ENCODE assay signal across 21 cellular contexts in genomic region chr10:79601939-79602338, GRCh38. TPM values are rescaled to one million over a fixed set of nuclear protein-coding genes. Genes with fewer than 3 reads are reported as not detected.
DNase-seq lines count a peak whose midpoint lies in the region; ATAC-seq and TF ChIP-seq lines count a peak whose summit lies in the region.
"Had no signal": no experiment of that assay in that cellular context is flagged by ENCODE, and none has a peak within 500 bp of the region (broad histone marks: within the 10 kb centered on the region; RNA-seq: fewer than 3 reads in every experiment).

No MANE protein-coding gene starts in this region.

- intact Hi-C loops in OCI-LY7 (cut with micrococcal nuclease; ENCODE audit: unreplicated experiment), result loop anchor here (5.0 kb wide), 1 partner anchor 1300 kb away; no protein-coding TSS in a partner anchor
- intact Hi-C loops in CD4-positive, alpha-beta T cell (cut with DNase I, micrococcal nuclease), result loop anchor here in 1 of 2 experiments (5.0 kb wide), 1 partner anchor 1090 kb away; no protein-coding TSS in a partner anchor
- intact Hi-C loops in posterior cingulate gyrus (cut with DNase I), result no loop called here

- peaks cover 31% of the 10 kb centered on the region for H3K4me1 ChIP-seq in DOHH2 (ENCODE audit: control insufficient read depth, low read length)
- peaks cover 40% of the 10 kb centered on the region for H3K4me1 ChIP-seq in MM.1S (ENCODE audit: low read length)
- peaks cover 54% of the 10 kb centered on the region for H3K4me1 ChIP-seq in OCI-LY7 (ENCODE audit: insufficient read depth, low read length, poor library complexity, severe bottlenecking)

- POLR2A ChIA-PET in OCI-LY7 (lab: Charles Lee), result no interaction called here
- POLR2A ChIA-PET in CD4-positive, alpha-beta T cell (lab: Charles Lee), result no interaction called here

- H3K36me3 Mint-ChIP-seq in CD4-positive, alpha-beta T cell (ENCODE audit: low read depth), result no peaks in the 10 kb centered on the region

- no peak overlapping the region for H3K27ac ChIP-seq in DOHH2 (ENCODE audit: low read depth, low read length)
- H3K27ac ChIP-seq in MM.1S (ENCODE audit: low read length), result peak overlapping the region; percentile 52; the same call in 1 of the 2 replicates
- H3K27ac ChIP-seq in OCI-LY7 (ENCODE audit: low read depth, low read length, poor library complexity, severe bottlenecking), result peak overlapping the region; percentile 87
- H3K27ac ChIP-seq in CD4-positive, alpha-beta T cell (ENCODE audit: low read depth, low read length), result no peak overlapping the region
- H3K27ac ChIP-seq: 22Rv1, BLaER1 had no signal

- CTCF ChIA-PET in OCI-LY7 (lab: Charles Lee; ENCODE audit: unreplicated experiment), result no interaction called here
- CTCF ChIA-PET in CD4-positive, alpha-beta T cell (lab: Charles Lee), result no interaction called here

- no peak overlapping the region for H3K9ac ChIP-seq in MM.1S (ENCODE audit: low read length)
- H3K9ac ChIP-seq: BLaER1 had no signal

- TF ChIP-seq CTCF in DOHH2 (IDR thresholded peaks at IDR 0.05; ENCODE audit: low read depth, low read length, poor library complexity, severe bottlenecking) (no peak), MM.1S (IDR thresholded peaks at IDR 0.05; ENCODE audit: low read length) (no peak), OCI-LY7 (conservative IDR thresholded peaks at IDR 0.05; ENCODE audit: low read length) (no peak)
- no peak for TF ChIP-seq CTCF in CD4-positive, alpha-beta T cell (IDR thresholded peaks at IDR 0.05)

- H3K27ac Mint-ChIP-seq in CD4-positive, alpha-beta T cell, result no peak overlapping the region
- H3K27ac Mint-ChIP-seq: HFFc6 had no signal

- H3K4me3 Mint-ChIP-seq in CD4-positive, alpha-beta T cell, result no peak overlapping the region
- H3K4me3 Mint-ChIP-seq: HFFc6, IgD-negative memory B cell had no signal

- ATAC-seq in HG02571 (IDR thresholded peaks at IDR 0.05; ENCODE audit: unreplicated experiment) (peak; percentile 56), HG02840 (IDR thresholded peaks at IDR 0.05; ENCODE audit: low FRiP score, unreplicated experiment) (no peak)
- no peak for ATAC-seq in CD4-positive, alpha-beta T cell (ENCODE audit: poor library complexity)

- no peaks in the 10 kb centered on the region for H3K4me1 Mint-ChIP-seq in CD4-positive, alpha-beta T cell (ENCODE audit: low read depth)

- peaks cover 10% of the 10 kb centered on the region for H3K27me3 Mint-ChIP-seq in CD4-positive, alpha-beta T cell

- H3F3A ChIP-seq in DOHH2 (ENCODE audit: control insufficient read depth, insufficient read depth) (no peaks in the 10 kb centered on the region), MM.1S (ENCODE audit: insufficient read depth, low read length) (peaks cover 15% of the 10 kb centered on the region)

- no TSS peak for BruUV-seq in OCI-LY7 (replicated peaks; lab: Mats Ljungman, UMichigan)

- H3K4me3 ChIP-seq in DOHH2 (ENCODE audit: low read length) (no peak overlapping the region), MM.1S (ENCODE audit: low read length) (no peak overlapping the region), OCI-LY7 (ENCODE audit: low read depth, low read length, poor library complexity, severe bottlenecking) (peak overlapping the region; percentile 21)
- H3K4me3 ChIP-seq: BLaER1 had no signal

- H4K20me1 ChIP-seq in DOHH2 (ENCODE audit: control insufficient read depth, insufficient read depth, low read depth, low read length), result no peaks in the 10 kb centered on the region
- H4K20me1 ChIP-seq in MM.1S (ENCODE audit: insufficient read depth, low read length), result no peaks in the 10 kb centered on the region
- H4K20me1 ChIP-seq in OCI-LY7 (ENCODE audit: insufficient read depth, low read length), result no peaks in the 10 kb centered on the region
- H4K20me1 ChIP-seq: BLaER1 had no signal

- peaks cover 17% of the 10 kb centered on the region for H3K9me3 Mint-ChIP-seq in CD4-positive, alpha-beta T cell

- no peaks in the 10 kb centered on the region for H3K79me2 ChIP-seq in DOHH2 (ENCODE audit: control insufficient read depth, low read length)
- no peaks in the 10 kb centered on the region for H3K79me2 ChIP-seq in MM.1S (ENCODE audit: low read length)
- no peaks in the 10 kb centered on the region for H3K79me2 ChIP-seq in OCI-LY7 (ENCODE audit: insufficient read depth, low read depth, low read length)

- DNase-seq in MM.1S (peak; percentile 85), OCI-LY7 (ENCODE audit: low spot score) (peak; percentile 83), posterior cingulate gyrus (no peak), SKM-1 (lab: John Stamatoyannopoulos, UW; ENCODE audit: unreplicated experiment) (no peak)
- no peak for DNase-seq in CD4-positive, alpha-beta T cell
- DNase-seq: AML-193, DMS153, DMS79 treated with DMSO at 0.1 percent for 48 hours, GDM1, HCEC 1CT, HFFc6, KG1 had no signal

- H2AFZ ChIP-seq in MM.1S (ENCODE audit: low read length) (no peak overlapping the region), OCI-LY7 (ENCODE audit: low read length) (no peak overlapping the region)

- H3K36me3 ChIP-seq in DOHH2 (ENCODE audit: control insufficient read depth, low read length) (no peaks in the 10 kb centered on the region), MM.1S (replicated peaks; ENCODE audit: insufficient read depth, low read length) (no peaks in the 10 kb centered on the region), OCI-LY7 (ENCODE audit: insufficient read depth, low read length) (peaks cover 12% of the 10 kb centered on the region; the same call in 1 of the 2 replicates)
- H3K36me3 ChIP-seq: BLaER1 had no signal

- H3K27me3 ChIP-seq in DOHH2 (ENCODE audit: control insufficient read depth, low read length), result no peaks in the 10 kb centered on the region
- H3K27me3 ChIP-seq in MM.1S (replicated peaks; ENCODE audit: insufficient read depth, low read length), result no peaks in the 10 kb centered on the region
- H3K27me3 ChIP-seq in CD4-positive, alpha-beta T cell (ENCODE audit: control insufficient read depth, insufficient read depth, low read length), result no peaks in the 10 kb centered on the region
- H3K27me3 ChIP-seq: BLaER1 had no signal

- H3K9me2 ChIP-seq in DOHH2 (replicated peaks; ENCODE audit: control insufficient read depth, low read length), result no peaks in the 10 kb centered on the region
- H3K9me2 ChIP-seq in MM.1S (replicated peaks; ENCODE audit: insufficient read depth, low read length), result no peaks in the 10 kb centered on the region
- H3K9me2 ChIP-seq in OCI-LY7 (ENCODE audit: insufficient read depth, low read length), result no peaks in the 10 kb centered on the region

- H3K4me2 ChIP-seq in DOHH2 (ENCODE audit: low read length) (peak overlapping the region; percentile 31), MM.1S (ENCODE audit: low read depth, low read length) (peak overlapping the region; percentile 33), OCI-LY7 (ENCODE audit: low read length) (peak overlapping the region; percentile 67)
- H3K4me2 ChIP-seq: BLaER1 had no signal

- H3K9me3 ChIP-seq in DOHH2 (ENCODE audit: control insufficient read depth, insufficient read depth, low read length) (peaks cover 6% of the 10 kb centered on the region; the same call in 1 of the 2 replicates), MM.1S (replicated peaks; ENCODE audit: insufficient read depth, low read length) (peaks cover 4% of the 10 kb centered on the region; the same call in 1 of the 2 replicates), OCI-LY7 (ENCODE audit: low read length) (peaks cover 53% of the 10 kb centered on the region; the same call in 1 of the 2 replicates)
- peaks cover 13% of the 10 kb centered on the region for H3K9me3 ChIP-seq in CD4-positive, alpha-beta T cell (ENCODE audit: control insufficient read depth, low read length)

RNA-seq across cellular contexts. Expression of gene SFTPA1, which starts 8.8 kb away (rescaled TPM):
- total RNA-seq in OCI-LY7 (2014; rRNA removed; shearing (Covaris generic)), result not detected in 2 replicates
- total RNA-seq in OCI-LY7 (2022), result not detected in 2 replicates
- total RNA-seq in CD4-positive, alpha-beta T cell, result not detected
- total RNA-seq: A673, H4, HFFc6, HT1080 had no signal

RNA-seq across cellular contexts. Expression of gene SFTPA2, which starts 41.7 kb away (rescaled TPM):
- not detected in 2 replicates for total RNA-seq in OCI-LY7 (2014; rRNA removed; shearing (Covaris generic))
- total RNA-seq in OCI-LY7 (2022), result not detected in 2 replicates
- total RNA-seq in CD4-positive, alpha-beta T cell, result not detected
- total RNA-seq: A673, H4, HFFc6, HT1080 had no signal

Comparison
In these comparisons a context has a peak if more than half of its experiments do, and no peak if none do; other contexts are left out.
1. H3K27ac ChIP-seq: peak in MM.1S (single experiment) and OCI-LY7 (single experiment); none in DOHH2 (single experiment) and CD4-positive, alpha-beta T cell (single experiment).
2. DNase-seq: peak in MM.1S (single experiment) and OCI-LY7 (single experiment); none in CD4-positive, alpha-beta T cell (0 of 10), posterior cingulate gyrus (0 of 10) and SKM-1 (single experiment).
3. Peak in every context shown above with its lines, with median percentiles within 50 percentile points of each other: H3K4me2 ChIP-seq.